In the genomic region with DNA sequence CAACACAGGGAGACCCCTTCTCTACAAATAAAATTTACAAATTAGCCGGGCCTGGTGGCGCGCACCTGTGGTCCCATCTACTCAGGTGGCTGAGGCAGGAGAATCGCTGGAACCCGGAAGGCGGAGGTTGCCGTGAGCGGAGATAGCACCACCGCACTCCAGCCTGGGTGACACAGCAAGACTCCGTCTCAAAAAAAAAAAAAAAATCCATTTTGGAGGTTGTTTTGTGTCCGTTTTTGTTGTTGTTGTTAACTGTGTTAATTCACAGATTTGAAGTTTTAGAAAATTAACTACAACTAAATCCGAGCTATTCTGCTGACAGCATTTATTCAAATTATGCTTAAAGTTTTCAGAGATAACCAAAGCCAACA, we compare ENCODE assay signal across 8 cellular contexts. TPM values are rescaled to one million over a fixed set of nuclear protein-coding genes. Genes with fewer than 3 reads are reported as not detected.
DNase-seq lines count a peak whose midpoint lies in the region; ATAC-seq and TF ChIP-seq lines count a peak whose summit lies in the region.

No MANE protein-coding gene starts in this region.

- peak; percentile 50 for DNase-seq in Right ventricle myocardium superior
- no peak for DNase-seq in cardiac septum (ENCODE audit: low spot score)
- DNase-seq in T-helper 2 cell treated with Interferon-gamma antibody and Interleukin-4, amounts not matched to agents 5 μg/mL and 100 μg/mL, for 36 hours (ENCODE audit: low spot score), result peak; percentile 28
- DNase-seq in effector CD4-positive, alpha-beta T cell, result peak; percentile 18
- DNase-seq in naive B cell, result no peak
- peak; percentile 21 to 28 for DNase-seq in uterus
- no peak for DNase-seq in NCI-H1694 treated with DMSO at 0.1 percent for 48 hours (lab: John Stamatoyannopoulos, UW)

- TF ChIP-seq CTCF in uterus (IDR thresholded peaks at IDR 0.05), result no peak

- no peaks in the 10 kb centered on the region for H3K9me3 Mint-ChIP-seq in T-helper 2 cell treated with Interferon-gamma antibody and Interleukin-4, amounts not matched to agents 5 μg/mL and 100 μg/mL, for 36 hours
- H3K9me3 Mint-ChIP-seq in naive B cell, result no peaks in the 10 kb centered on the region

- peaks cover 2% of the 10 kb centered on the region for H3K27me3 Mint-ChIP-seq in T-helper 2 cell treated with Interferon-gamma antibody and Interleukin-4, amounts not matched to agents 5 μg/mL and 100 μg/mL, for 36 hours (ENCODE audit: low read depth)
- no peaks in the 10 kb centered on the region for H3K27me3 Mint-ChIP-seq in naive B cell

- no peak for TF ChIP-seq POLR2A in uterus (IDR thresholded peaks at IDR 0.05)

- no peaks in the 10 kb centered on the region for H3K27me3 ChIP-seq in uterus

- ATAC-seq in Right ventricle myocardium superior (ENCODE audit: poor library complexity) (no peak), naive B cell (ENCODE audit: low read depth in 2 of 2) (no peak), HG03571 (IDR thresholded peaks at IDR 0.05; ENCODE audit: unreplicated experiment) (no peak)

- H3K4me1 Mint-ChIP-seq in T-helper 2 cell treated with Interferon-gamma antibody and Interleukin-4, amounts not matched to agents 5 μg/mL and 100 μg/mL, for 36 hours (ENCODE audit: low read depth), result peaks cover 21% of the 10 kb centered on the region
- peaks cover 19 to 40% (median 23%) of the 10 kb centered on the region in 3 donors for H3K4me1 Mint-ChIP-seq in naive B cell

- peaks cover 17% of the 10 kb centered on the region for H3K36me3 Mint-ChIP-seq in T-helper 2 cell treated with Interferon-gamma antibody and Interleukin-4, amounts not matched to agents 5 μg/mL and 100 μg/mL, for 36 hours (ENCODE audit: low read depth)
- H3K36me3 Mint-ChIP-seq in naive B cell, result peaks cover 0 to 3% of the 10 kb centered on the region in 2 donors

- peaks cover 5 to 7% of the 10 kb centered on the region in 2 donors for H3K4me1 ChIP-seq in uterus

- peak overlapping the region; percentile 57 to 88 for H3K4me3 ChIP-seq in uterus

- H3K27ac ChIP-seq in uterus, result peak overlapping the region; percentile 92 to 98

- H3K27ac Mint-ChIP-seq in T-helper 2 cell treated with Interferon-gamma antibody and Interleukin-4, amounts not matched to agents 5 μg/mL and 100 μg/mL, for 36 hours, result peak overlapping the region; percentile 97
- H3K27ac Mint-ChIP-seq in naive B cell, result peak overlapping the region; percentile 89 to 99 (median 96)

- H3K36me3 ChIP-seq in uterus, result no peaks in the 10 kb centered on the region

- peak overlapping the region; percentile 73 for H3K4me3 Mint-ChIP-seq in T-helper 2 cell treated with Interferon-gamma antibody and Interleukin-4, amounts not matched to agents 5 μg/mL and 100 μg/mL, for 36 hours
- H3K4me3 Mint-ChIP-seq in naive B cell, result peak overlapping the region; percentile 83 to 96 (median 90)

- no peaks in the 10 kb centered on the region for H3K9me3 ChIP-seq in uterus

- intact Hi-C loops in Right ventricle myocardium superior (cut with DNase I) (loop anchor here (10.0 kb wide), 1 partner anchor 152 kb away; a partner anchor contains a TSS), cardiac septum (cut with DNase I) (loop anchor here (2.0 to 5.0 kb wide), 3 partner anchors 78 to 150 kb away; a partner anchor contains a TSS), uterus (cut with DNase I; ENCODE audit: low total_unique reads) (no loop called here)

RNA-seq across cellular contexts. Expression of a gene that starts 0.6 kb away (rescaled TPM):
- total RNA-seq in Right ventricle myocardium superior (28.2 TPM), cardiac septum (24.7 TPM), uterus (10 to 100 TPM; 30.6 to 71.2 (median 54.7) TPM)
- polyA plus RNA-seq in naive B cell (ENCODE audit: low read depth in 6 of 6), result 10 to 100 TPM in 3 of 6 donors, 1 to 10 TPM in 3; 6.9 to 13.8 (median 11.1) TPM

Comparison
In these comparisons a context has a peak if more than half of its experiments do, and no peak if none do; other contexts are left out.
1. DNase-seq: peak in Right ventricle myocardium superior (single experiment), T-helper 2 cell treated with Interferon-gamma antibody and Interleukin-4, amounts not matched to agents 5 μg/mL and 100 μg/mL, for 36 hours (single experiment), effector CD4-positive, alpha-beta T cell (single experiment) and uterus (2 of 2); none in cardiac septum (single experiment), naive B cell (single experiment) and NCI-H1694 treated with DMSO at 0.1 percent for 48 hours (single experiment).